Comparison of ENCODE assay signal across 20 cellular contexts in genomic region chr21:33707846-33708245, GRCh38.
DNase-seq lines count a peak whose midpoint lies in the region; ATAC-seq, FAIRE-seq and TF ChIP-seq lines count a peak whose summit lies in the region.
"Had no signal": no experiment of that assay in that cellular context is flagged by ENCODE, and none has a peak within 500 bp of the region (broad histone marks: within the 10 kb centered on the region; RNA-seq: fewer than 3 reads in every experiment).

No MANE protein-coding gene starts in this region.

- H2AK9ac ChIP-seq in IMR-90 (replicated peaks; ENCODE audit: low read depth, low read length, poor library complexity), result no peak overlapping the region

- TF ChIP-seq CTCF in IMR-90 (conservative IDR thresholded peaks at IDR 0.05; ENCODE audit: low read depth, low read length), result no peak
- no peak for TF ChIP-seq CTCF in K562 (IDR thresholded peaks at IDR 0.05 in 2 of 3, conservative IDR thresholded peaks at IDR 0.05 in 1 of 3; ENCODE audit: insufficient read depth in 2 of 3, low read depth in 1 of 3, low read length in 3 of 3)

- peak overlapping the region; percentile 97 for H2BK5ac ChIP-seq in IMR-90 (ENCODE audit: low read depth, low read length, poor library complexity, severe bottlenecking)

- H3K9me1 ChIP-seq in IMR-90 (ENCODE audit: insufficient read depth, low read length) (peaks cover 7% of the 10 kb centered on the region; the same call in 1 of the 2 replicates), K562 (ENCODE audit: control insufficient read depth, insufficient read depth, low read length) (no peaks in the 10 kb centered on the region)

- H3K27ac ChIP-seq in GM23248 (peak overlapping the region; percentile 49), IMR-90 (ENCODE audit: insufficient read depth, low read length) (no peak overlapping the region), K562 (ENCODE audit: extremely low read depth, low read depth, low read length) (no peak overlapping the region)

- in situ Hi-C loops in GM23248 (cut with MboI) (no loop called here), IMR-90 (cut with MboI; ENCODE audit: low sequenced_read_pairs) (no loop called here), K562 (cut with MboI) (no loop called here)

- H2AFZ ChIP-seq in GM23248 (no peak overlapping the region), IMR-90 (replicated peaks; ENCODE audit: low read length, poor library complexity) (no peak overlapping the region), K562 (ENCODE audit: low read depth, low read length) (no peak overlapping the region)

- H3K23ac ChIP-seq in IMR-90 (ENCODE audit: low read depth, low read length), result no peak overlapping the region

- no peak overlapping the region for H4K8ac ChIP-seq in IMR-90 (ENCODE audit: low read depth in 2 of 2, low read length in 2 of 2)

- BruUV-seq in IMR-90 (replicated peaks; lab: Mats Ljungman, UMichigan) (no TSS peak), K562 (replicated peaks; lab: Mats Ljungman, UMichigan) (no TSS peak)

- H3K4me1 ChIP-seq in GM23248 (ENCODE audit: insufficient read depth) (peaks cover 18% of the 10 kb centered on the region), IMR-90 (ENCODE audit: control insufficient read depth, insufficient read depth, low read length) (peaks cover 9% of the 10 kb centered on the region), K562 (replicated peaks in 1 of 2; ENCODE audit: control insufficient read depth in 2 of 2, insufficient read depth in 2 of 2, low read length in 2 of 2) (no peaks in the 10 kb centered on the region)

- H3K4ac ChIP-seq in IMR-90 (ENCODE audit: low read depth, low read length), result no peak overlapping the region

- H3K79me1 ChIP-seq in IMR-90 (ENCODE audit: low read depth in 1 of 2, low read length in 2 of 2), result peaks cover 16 to 58% of the 10 kb centered on the region in 2 experiments

- no peaks in the 10 kb centered on the region for H3K9me3 ChIP-seq in GM23248 (ENCODE audit: low read depth)
- H3K9me3 ChIP-seq in IMR-90 (ENCODE audit: control insufficient read depth, insufficient read depth, low read length), result no peaks in the 10 kb centered on the region
- 0 out of 2 replicates have a peak, but pooled peaks cover 2% of the 10 kb centered on the region for H3K9me3 ChIP-seq in K562 (replicated peaks; ENCODE audit: control insufficient read depth, insufficient read depth, low read depth, low read length)
- H3K9me3 ChIP-seq: BE2C had no signal

- no peak for ATAC-seq in IMR-90 (ENCODE audit: low read depth)
- no peak for ATAC-seq in K562
- ATAC-seq in GM19023 (IDR thresholded peaks at IDR 0.05; ENCODE audit: unreplicated experiment), result no peak
- ATAC-seq in GM21825 (IDR thresholded peaks at IDR 0.05; ENCODE audit: unreplicated experiment), result no peak
- ATAC-seq: GM12878, HCT116 had no signal

- no peak for FAIRE-seq in K562 (lab: Jason Lieb, UNC)
- FAIRE-seq: GM12878 had no signal

- H4K91ac ChIP-seq in IMR-90 (ENCODE audit: insufficient read depth, low read depth, low read length), result no peak overlapping the region

- peaks cover 30% of the 10 kb centered on the region for H3F3A ChIP-seq in GM23248 (ENCODE audit: insufficient read depth)

- H4K20me1 ChIP-seq in GM23248 (ENCODE audit: insufficient read depth), result no peaks in the 10 kb centered on the region
- H4K20me1 ChIP-seq in IMR-90 (ENCODE audit: insufficient read depth, low read length), result peaks cover 4% of the 10 kb centered on the region; the same call in 1 of the 2 replicates
- no peaks in the 10 kb centered on the region for H4K20me1 ChIP-seq in K562 (replicated peaks; ENCODE audit: control insufficient read depth, insufficient read depth, low read length)

- dilution Hi-C loops in IMR-90 (cut with HindIII; ENCODE audit: low sequenced_read_pairs, unreplicated experiment), result no loop called here

- DNase-seq in GM23248 (no peak), IMR-90 (no peak), K562 (ENCODE audit: extremely low read depth in 1 of 4, low spot score in 3 of 4) (no peak)
- no peak for DNase-seq in stimulated activated CD4-positive, alpha-beta T cell treated with anti-CD3 and anti-CD28 coated beads, Interleukin-4, amount 100 ng/mL, for 4 hours
- DNase-seq: ACHN; BE2C; C1 segment of cervical spinal cord; CD4-positive, CD25-positive, alpha-beta regulatory T cell; CD8-positive, alpha-beta memory T cell; COR-L47; DMS 273 treated with DMSO at 0.1 percent for 48 hours; DMS53; DND-41; EL; GOT3; H7 had no signal

- no peak overlapping the region for H3K56ac ChIP-seq in IMR-90 (ENCODE audit: extremely low read depth, insufficient read depth, low read length)

- no peak for TF ChIP-seq EP300 in K562 (IDR thresholded peaks at IDR 0.05; ENCODE audit: low read length)

- no peak overlapping the region for H2BK120ac ChIP-seq in IMR-90 (ENCODE audit: low read depth, low read length)

- H3K18ac ChIP-seq in IMR-90 (ENCODE audit: low read depth, low read length), result no peak overlapping the region; the same call in 1 of the 2 replicates

- 0 out of 2 replicates have a peak, but pooled peaks cover 5% of the 10 kb centered on the region for H3K36me3 ChIP-seq in GM23248 (ENCODE audit: low read depth)
- no peaks in the 10 kb centered on the region for H3K36me3 ChIP-seq in IMR-90 (ENCODE audit: control insufficient read depth, insufficient read depth, low read length)
- no peaks in the 10 kb centered on the region for H3K36me3 ChIP-seq in K562 (ENCODE audit: control insufficient read depth, insufficient read depth, low read length)
- H3K36me3 ChIP-seq: BE2C had no signal

- no peak overlapping the region for H3K4me3 ChIP-seq in GM23248
- H3K4me3 ChIP-seq in IMR-90 (ENCODE audit: insufficient read depth, low read depth, low read length), result no peak overlapping the region
- no peak overlapping the region for H3K4me3 ChIP-seq in K562
- H3K4me3 ChIP-seq: GM12878 had no signal

- no peak overlapping the region for H2BK15ac ChIP-seq in IMR-90 (ENCODE audit: low read depth, low read length)

- no peak overlapping the region for H2AK5ac ChIP-seq in IMR-90 (ENCODE audit: low read depth, low read length)

- no peak overlapping the region for H3K9ac ChIP-seq in GM23248
- no peak overlapping the region for H3K9ac ChIP-seq in IMR-90 (ENCODE audit: low read depth, low read length)
- no peak overlapping the region for H3K9ac ChIP-seq in K562 (ENCODE audit: insufficient read depth in 1 of 2, low read depth in 2 of 2, low read length in 2 of 2)

- no peaks in the 10 kb centered on the region for H3K27me3 ChIP-seq in GM23248 (replicated peaks; ENCODE audit: insufficient read depth)
- H3K27me3 ChIP-seq in IMR-90 (ENCODE audit: control insufficient read depth, insufficient read depth, low read length), result no peaks in the 10 kb centered on the region
- no peaks in the 10 kb centered on the region for H3K27me3 ChIP-seq in K562 (ENCODE audit: control insufficient read depth in 2 of 2, insufficient read depth in 2 of 2, low read length in 2 of 2)
- H3K27me3 ChIP-seq: BE2C had no signal

- no peaks in the 10 kb centered on the region for H3K9me2 ChIP-seq in GM23248 (ENCODE audit: insufficient read depth)

- H3K4me2 ChIP-seq in GM23248 (ENCODE audit: unreplicated experiment) (no peak overlapping the region), IMR-90 (ENCODE audit: low read depth, low read length) (no peak overlapping the region), K562 (ENCODE audit: insufficient read depth, low read length) (no peak overlapping the region)

- no peak for TF ChIP-seq RAD21 in IMR-90 (IDR thresholded peaks at IDR 0.05; ENCODE audit: low read length)
- TF ChIP-seq RAD21 in K562 (CRISPR knock-in tag; conservative IDR thresholded peaks at IDR 0.05 in 1 of 2, IDR thresholded peaks at IDR 0.05 in 1 of 2), result no peak

- H4K5ac ChIP-seq in IMR-90 (ENCODE audit: low read depth, low read length), result no peak overlapping the region

- no peak for TF ChIP-seq POLR2A in IMR-90 (IDR thresholded peaks at IDR 0.05; ENCODE audit: low read depth, low read length)
- no peak for TF ChIP-seq POLR2A in K562 (conservative IDR thresholded peaks at IDR 0.05)

- intact Hi-C loops in IMR-90 (cut with micrococcal nuclease), result no loop called here
- intact Hi-C loops in K562 (cut with micrococcal nuclease), result no loop called here

- CTCF ChIA-PET in IMR-90 (lab: Yijun Ruan, JAX), result interaction anchor here (1.0 kb wide), 1 partner anchor 20 kb away, joined by 3 read pairs; no protein-coding TSS in a partner anchor
- CTCF ChIA-PET in K562 (lab: Yijun Ruan, JAX; ENCODE audit: low intra/inter-chr PET ratio), result no interaction called here

- POLR2A ChIA-PET in IMR-90 (lab: Charles Lee; ENCODE audit: unreplicated experiment), result no interaction called here
- POLR2A ChIA-PET in K562 (lab: Yijun Ruan, JAX), result no interaction called here

- H3K79me2 ChIP-seq in GM23248 (ENCODE audit: insufficient read depth), result peaks cover 95% of the 10 kb centered on the region
- H3K79me2 ChIP-seq in K562 (ENCODE audit: control insufficient read depth, insufficient read depth, low read length), result no peaks in the 10 kb centered on the region

- no peak overlapping the region for H2BK20ac ChIP-seq in IMR-90 (ENCODE audit: low read depth, low read length)

- no peak overlapping the region for H3K14ac ChIP-seq in IMR-90 (replicated peaks; ENCODE audit: low read depth, low read length)

TF ChIP-seq in IMR-90, 13 proteins besides CTCF, POLR2A, EP300 and RAD21 (continues in another document):
- TF ChIP-seq SMC3 (IDR thresholded peaks at IDR 0.05; ENCODE audit: low read depth, low read length) (no peak), ELK1 (IDR thresholded peaks at IDR 0.05; ENCODE audit: borderline replicate concordance, low read depth, low read length) (no peak)

TF ChIP-seq in K562, 482 proteins besides CTCF, POLR2A, EP300 and RAD21:
- no peak for TF ChIP-seq PATZ1 (CRISPR knock-in tag; IDR thresholded peaks at IDR 0.05; ENCODE audit: borderline replicate concordance)
- no peak for TF ChIP-seq ZNF408 (CRISPR knock-in tag; IDR thresholded peaks at IDR 0.05; ENCODE audit: low read depth)
- no peak for TF ChIP-seq TRIM28 (IDR thresholded peaks at IDR 0.05)
- peak; percentile 54 for TF ChIP-seq RBM25 (IDR thresholded peaks at IDR 0.05; ENCODE audit: low read depth, low read length, severe bottlenecking)
- TF ChIP-seq MCM2 (IDR thresholded peaks at IDR 0.05; ENCODE audit: low read depth), result no peak
- TF ChIP-seq ZNF184 (CRISPR knock-in tag; IDR thresholded peaks at IDR 0.05), result peak; percentile 93
- TF ChIP-seq ZNF589 (CRISPR knock-in tag; IDR thresholded peaks at IDR 0.05; ENCODE audit: low read depth), result no peak
